In the genomic region with DNA sequence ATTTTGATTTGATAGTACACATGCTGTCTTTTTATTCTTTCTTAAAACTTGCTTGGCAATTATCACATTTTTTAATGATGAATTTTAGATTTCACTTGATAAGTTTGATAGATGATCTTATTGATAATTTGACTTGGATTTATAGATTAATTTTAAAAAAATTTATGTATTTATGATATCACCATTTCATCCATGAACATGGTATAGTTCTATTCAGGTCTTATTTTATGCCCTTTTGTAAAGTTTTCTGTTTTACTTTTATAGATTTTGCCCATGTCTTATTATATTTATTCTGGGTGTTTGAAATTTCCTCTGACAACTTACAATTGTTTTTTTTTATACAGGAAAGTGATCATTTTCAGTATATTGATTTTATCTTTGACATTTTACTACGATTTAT, we compare ENCODE assay signal across 10 cellular contexts. TPM values are rescaled to one million over a fixed set of nuclear protein-coding genes. Genes with fewer than 3 reads are reported as not detected.
"Had no signal": no experiment of that assay in that cellular context is flagged by ENCODE, and none has a peak within 500 bp of the region (broad histone marks: within the 10 kb centered on the region; RNA-seq: fewer than 3 reads in every experiment).

No MANE protein-coding gene starts in this region.

- FAIRE-seq: H1, H54, HepG2 had no signal

- DNase-seq: H9, HCEC 1CT, HFFc6 had no signal

- H3K4me3 ChIP-seq: GM23338 had no signal

- H3K27ac ChIP-seq: HL-60 had no signal

- ATAC-seq: GM23338, HepG2 had no signal

RNA-seq across cellular contexts. Expression of a gene that starts 39.5 kb away (rescaled TPM):
- total RNA-seq: H9, HepG2, HFFc6, HT1080 had no signal
- polyA plus RNA-seq: GM23338, HepG2, IgD-negative memory B cell had no signal
